Comparison of ENCODE assay signal across 12 cellular contexts in the genomic region with DNA sequence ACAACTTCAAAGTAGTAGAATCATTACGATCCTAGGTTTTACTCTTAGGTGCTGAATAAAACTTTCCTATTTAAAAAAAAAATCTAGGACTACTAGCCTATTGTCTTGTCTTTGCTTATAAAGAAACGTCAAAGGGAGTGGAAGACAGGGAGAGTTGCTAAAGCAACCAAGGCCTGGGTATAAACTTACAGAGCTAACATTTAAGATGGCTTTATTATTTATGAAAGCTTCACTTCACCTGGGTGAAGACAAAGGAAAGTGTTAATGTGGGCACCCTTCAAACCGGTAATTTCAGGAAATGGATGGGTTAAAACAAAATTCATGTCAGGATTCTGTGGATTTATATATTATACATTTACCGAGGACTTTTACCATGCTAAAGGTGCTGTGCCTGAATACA. TPM values are rescaled to one million over a fixed set of nuclear protein-coding genes. Genes with fewer than 3 reads are reported as not detected.
DNase-seq lines count a peak whose midpoint lies in the region; ATAC-seq and TF ChIP-seq lines count a peak whose summit lies in the region.
"Had no signal": no experiment of that assay in that cellular context is flagged by ENCODE, and none has a peak within 500 bp of the region (broad histone marks: within the 10 kb centered on the region; RNA-seq: fewer than 3 reads in every experiment).

No MANE protein-coding gene starts in this region.

- no peak for DNase-seq in activated T-cell treated with anti-CD3 and anti-CD28 coated beads, Interleukin-2, amount 50 U/mL, for 24 hours
- DNase-seq in activated T-cell treated with anti-CD3 and anti-CD28 coated beads for 4 hours (no peak), hepatocyte (ENCODE audit: low spot score) (no peak), testis (no peak), NCI-H2081 (lab: John Stamatoyannopoulos, UW) (no peak), DMS53 (lab: John Stamatoyannopoulos, UW) (no peak)
- DNase-seq in activated CD4-positive, alpha-beta T cell treated with anti-CD3 and anti-CD28 coated beads for 48 hours: no peak
- DNase-seq: left ventricle myocardium superior, MV-4-11, small intestine had no signal

- no peak overlapping the region for H3K4me3 ChIP-seq in hepatocyte
- no peak overlapping the region for H3K4me3 ChIP-seq in testis

- H3K36me3 ChIP-seq in hepatocyte (replicated peaks; ENCODE audit: insufficient read depth, low read depth): no peaks in the 10 kb centered on the region
- no peaks in the 10 kb centered on the region for H3K36me3 ChIP-seq in testis (ENCODE audit: low read depth, missing control alignments)

- no peaks in the 10 kb centered on the region for H4K20me1 ChIP-seq in hepatocyte (ENCODE audit: insufficient read depth, poor library complexity, severe bottlenecking)

- H3K9me2 ChIP-seq in hepatocyte (replicated peaks; ENCODE audit: insufficient read depth): no peaks in the 10 kb centered on the region

- H3K36me3 Mint-ChIP-seq in activated T-cell treated with anti-CD3 and anti-CD28 coated beads, Interleukin-2, amount 50 U/mL, for 24 hours (ENCODE audit: low read depth): peaks cover 5% of the 10 kb centered on the region
- no peaks in the 10 kb centered on the region for H3K36me3 Mint-ChIP-seq in activated T-helper 17 cell treated with anti-CD3 and anti-CD28 coated beads, Interleukin-2, amount 50 U/mL, for 72 hours (ENCODE audit: low read depth)
- H3K36me3 Mint-ChIP-seq: activated naive CD4-positive, alpha-beta T cell treated with anti-CD3 and anti-CD28 coated beads, Interleukin-2, amount 50 U/mL, for 24 hours had no signal

- no peaks in the 10 kb centered on the region for H3K9me3 Mint-ChIP-seq in activated T-cell treated with anti-CD3 and anti-CD28 coated beads, Interleukin-2, amount 50 U/mL, for 24 hours
- no peaks in the 10 kb centered on the region for H3K9me3 Mint-ChIP-seq in activated T-helper 17 cell treated with anti-CD3 and anti-CD28 coated beads, Interleukin-2, amount 50 U/mL, for 72 hours
- H3K9me3 Mint-ChIP-seq: activated naive CD4-positive, alpha-beta T cell treated with anti-CD3 and anti-CD28 coated beads, Interleukin-2, amount 50 U/mL, for 24 hours had no signal

- H3K27me3 ChIP-seq in hepatocyte: no peaks in the 10 kb centered on the region
- no peaks in the 10 kb centered on the region for H3K27me3 ChIP-seq in testis

- H3K4me1 Mint-ChIP-seq in activated T-cell treated with anti-CD3 and anti-CD28 coated beads, Interleukin-2, amount 50 U/mL, for 24 hours (ENCODE audit: low read depth): peaks cover 55% of the 10 kb centered on the region
- peaks cover 21% of the 10 kb centered on the region for H3K4me1 Mint-ChIP-seq in activated T-helper 17 cell treated with anti-CD3 and anti-CD28 coated beads, Interleukin-2, amount 50 U/mL, for 72 hours

- no peak overlapping the region for H2AFZ ChIP-seq in hepatocyte

- H3K27ac ChIP-seq in hepatocyte (peak overlapping the region; percentile 82), testis (peak overlapping the region; percentile 35 to 46)

- peaks cover 26% of the 10 kb centered on the region for H3K4me1 ChIP-seq in hepatocyte (ENCODE audit: insufficient read depth)
- H3K4me1 ChIP-seq in testis: peaks cover 33% of the 10 kb centered on the region

- H3K27ac Mint-ChIP-seq in activated T-cell treated with anti-CD3 and anti-CD28 coated beads, Interleukin-2, amount 50 U/mL, for 24 hours: no peak overlapping the region
- no peak overlapping the region for H3K27ac Mint-ChIP-seq in activated T-helper 17 cell treated with anti-CD3 and anti-CD28 coated beads, Interleukin-2, amount 50 U/mL, for 72 hours
- H3K27ac Mint-ChIP-seq: activated naive CD4-positive, alpha-beta T cell treated with anti-CD3 and anti-CD28 coated beads, Interleukin-2, amount 50 U/mL, for 24 hours had no signal

- 55% methylated on average over 4 of the region's 4 CpGs for WGBS in hepatocyte (ENCODE audit: low lambda C conversion rate, missing lambda C conversion rate)
- 34 to 41% methylated on average over 4 of the region's 4 CpGs for WGBS in testis, 2 donors

- no peak for TF ChIP-seq CTCF in hepatocyte (IDR thresholded peaks at IDR 0.05; ENCODE audit: poor library complexity)
- no peak for TF ChIP-seq CTCF in testis (IDR thresholded peaks at IDR 0.05)

- peak overlapping the region; percentile 93 for H3K4me2 ChIP-seq in hepatocyte

- H3K9me3 ChIP-seq in hepatocyte (ENCODE audit: low read depth) (no peaks in the 10 kb centered on the region), testis (no peaks in the 10 kb centered on the region)

- TF ChIP-seq POLR2A in testis (IDR thresholded peaks at IDR 0.05): no peak

- peak overlapping the region; percentile 39 for H3K4me3 Mint-ChIP-seq in activated T-cell treated with anti-CD3 and anti-CD28 coated beads, Interleukin-2, amount 50 U/mL, for 24 hours
- H3K4me3 Mint-ChIP-seq in activated T-helper 17 cell treated with anti-CD3 and anti-CD28 coated beads, Interleukin-2, amount 50 U/mL, for 72 hours: peak overlapping the region; percentile 87

- intact Hi-C loops in testis (cut with DNase I; ENCODE audit: low total_unique reads): no loop called here

- H3K79me2 ChIP-seq in hepatocyte: peaks cover 59% of the 10 kb centered on the region

- no peak for ATAC-seq in activated T-helper 17 cell treated with anti-CD3 and anti-CD28 coated beads, Interleukin-2, amount 50 U/mL, for 72 hours (replicated peaks)
- ATAC-seq: left ventricle myocardium superior had no signal

- no peaks in the 10 kb centered on the region for H3K27me3 Mint-ChIP-seq in activated T-cell treated with anti-CD3 and anti-CD28 coated beads, Interleukin-2, amount 50 U/mL, for 24 hours
- no peaks in the 10 kb centered on the region for H3K27me3 Mint-ChIP-seq in activated T-helper 17 cell treated with anti-CD3 and anti-CD28 coated beads, Interleukin-2, amount 50 U/mL, for 72 hours
- H3K27me3 Mint-ChIP-seq: activated naive CD4-positive, alpha-beta T cell treated with anti-CD3 and anti-CD28 coated beads, Interleukin-2, amount 50 U/mL, for 24 hours had no signal

RNA-seq across cellular contexts. Expression of gene DUSP14, which starts 2.5 kb away (rescaled TPM):
- total RNA-seq in activated T-helper 17 cell treated with anti-CD3 and anti-CD28 coated beads, Interleukin-2, amount 50 U/mL, for 72 hours: 10 to 100 TPM; 13.7 to 20.1 TPM
- 28.8 and 31.1 TPM in 2 replicates for total RNA-seq in hepatocyte
- 30.1 and 33.3 TPM in 2 replicates for polyA plus RNA-seq in hepatocyte
- 10 to 100 TPM; 36.1 to 38.3 TPM for total RNA-seq in testis
- 26.6 TPM for polyA plus RNA-seq in testis (ENCODE audit: insufficient read depth, low read depth, low replicate concordance)
